Comparison of ENCODE assay signal across 17 cellular contexts in genomic region chr9:87554976-87555375, GRCh38. TPM values are rescaled to one million over a fixed set of nuclear protein-coding genes. Genes with fewer than 3 reads are reported as not detected.
DNase-seq lines count a peak whose midpoint lies in the region; ATAC-seq, FAIRE-seq and TF ChIP-seq lines count a peak whose summit lies in the region.
"Had no signal": no experiment of that assay in that cellular context is flagged by ENCODE, and none has a peak within 500 bp of the region (broad histone marks: within the 10 kb centered on the region; RNA-seq: fewer than 3 reads in every experiment).

No MANE protein-coding gene starts in this region.

- H3K27ac Mint-ChIP-seq in Calu3 (ENCODE audit: unreplicated experiment), result no peak overlapping the region
- H3K27ac Mint-ChIP-seq: activated CD8-positive, alpha-beta T cell treated with anti-CD3 and anti-CD28 coated beads, Interleukin-2, amount 10 ng/mL, durations not matched to agents 7 days and 5 days; H9; nephron progenitor cell had no signal

- in situ Hi-C loops in HepG2 (cut with HindIII; ENCODE audit: extremely low pct_ligation_motif_present, low pct_unique_long_range_greater_than_20kb), result no loop called here

- no peaks in the 10 kb centered on the region for H3K27me3 Mint-ChIP-seq in Calu3 (ENCODE audit: unreplicated experiment)

- H3K9me1 ChIP-seq in endothelial cell of umbilical vein (replicated peaks; ENCODE audit: control insufficient read depth, extremely low read depth, insufficient read depth, low read length), result no peaks in the 10 kb centered on the region

- no peak for TF ChIP-seq RAD21 in HepG2 (CRISPR knock-in tag; IDR thresholded peaks at IDR 0.05)

- no peak overlapping the region for H3K4me3 Mint-ChIP-seq in Calu3 (ENCODE audit: low read depth, unreplicated experiment)
- H3K4me3 Mint-ChIP-seq: activated CD8-positive, alpha-beta T cell treated with anti-CD3 and anti-CD28 coated beads, Interleukin-2, amount 10 ng/mL, durations not matched to agents 7 days and 5 days; H9; nephron progenitor cell had no signal

- H3K4me1 Mint-ChIP-seq in Calu3 (ENCODE audit: low read depth, unreplicated experiment), result peaks cover 30% of the 10 kb centered on the region

- TF ChIP-seq POLR2A in right lobe of liver (IDR thresholded peaks at IDR 0.05) (no peak), HepG2 (IDR thresholded peaks at IDR 0.05; ENCODE audit: insufficient read depth in 1 of 2, low read depth in 2 of 2, low read length in 2 of 2) (no peak), endothelial cell of umbilical vein (IDR thresholded peaks at IDR 0.05; ENCODE audit: low read depth, low read length) (no peak)

- no peak for DNase-seq in right lobe of liver
- DNase-seq in HepG2 (ENCODE audit: low spot score), result no peak
- DNase-seq in endothelial cell of umbilical vein (ENCODE audit: low read depth, low spot score), result no peak
- no peak for DNase-seq in midbrain (lab: John Stamatoyannopoulos, UW)
- DNase-seq in NCI-H526 (lab: John Stamatoyannopoulos, UW), result no peak
- DNase-seq in Calu3, result no peak
- no peak for DNase-seq in A172 (ENCODE audit: low spot score)
- DNase-seq: ACHN; activated CD8-positive, alpha-beta T cell treated with anti-CD3 and anti-CD28 coated beads, Interleukin-2, amount 10 ng/mL, durations not matched to agents 7 days and 5 days; EL; H9; NCI-H1105 treated with DMSO at 0.1 percent for 48 hours; NCI-H2171 treated with DMSO at 0.1 percent for 48 hours; nephron progenitor cell; stimulated activated CD4-positive, alpha-beta T cell treated with anti-CD3 and anti-CD28 coated beads, Interleukin-4, amount 100 ng/mL, for 1 hour had no signal

- H3K79me2 ChIP-seq in HepG2 (ENCODE audit: insufficient read depth, low read length), result peaks cover 6% of the 10 kb centered on the region
- H3K79me2 ChIP-seq in endothelial cell of umbilical vein (ENCODE audit: control insufficient read depth, insufficient read depth, low read length), result no peaks in the 10 kb centered on the region

- 68% methylated on average over 2 of the region's 2 CpGs for whole genome bisulfite sequencing in right lobe of liver (ENCODE audit: insufficient coverage, low coverage, low lambda C conversion rate, missing lambda C conversion rate)
- WGBS in HepG2 (ENCODE audit: low lambda C conversion rate), result 98% methylated on average over 2 of the region's 2 CpGs

- ATAC-seq in right lobe of liver, result peak; percentile 43 to 61 (median 54)
- ATAC-seq in HepG2, result no peak
- ATAC-seq: activated CD8-positive, alpha-beta T cell treated with anti-CD3 and anti-CD28 coated beads, Interleukin-2, amount 10 ng/mL, durations not matched to agents 7 days and 5 days had no signal

- H3K9ac ChIP-seq in HepG2 (ENCODE audit: insufficient read depth, low read depth, low read length) (no peak overlapping the region), endothelial cell of umbilical vein (replicated peaks; ENCODE audit: extremely low read depth, insufficient read depth, low read length) (no peak overlapping the region)

- no peak for FAIRE-seq in HepG2 (lab: Jason Lieb, UNC)
- peak; percentile 8 for FAIRE-seq in endothelial cell of umbilical vein (lab: Jason Lieb, UNC)

- no peak for TF ChIP-seq EP300 in HepG2 (IDR thresholded peaks at IDR 0.05; ENCODE audit: low read depth in 2 of 2, low read length in 2 of 2)
- no peak for TF ChIP-seq EP300 in HepG2 (CRISPR knock-in tag; IDR thresholded peaks at IDR 0.05; ENCODE audit: borderline replicate concordance)

- POLR2A ChIA-PET in HepG2 (lab: Yijun Ruan, JAX), result interaction anchor here (1.5 to 4.0 kb wide), 2 partner anchors 15 to 58 kb away, joined by 3 to 21 read pairs; no protein-coding TSS in a partner anchor
- POLR2A ChIA-PET in endothelial cell of umbilical vein (lab: Charles Lee), result no interaction called here

- intact Hi-C loops in right lobe of liver (cut with DNase I) (no loop called here), HepG2 (cut with micrococcal nuclease; ENCODE audit: unreplicated experiment) (no loop called here), endothelial cell of umbilical vein (cut with micrococcal nuclease) (no loop called here), Calu3 (cut with micrococcal nuclease; ENCODE audit: unreplicated experiment) (no loop called here)

- dilution Hi-C loops in endothelial cell of umbilical vein (cut with MboI; ENCODE audit: extremely low pct_ligation_motif_present, low sequenced_read_pairs), result no loop called here

- H3K4me2 ChIP-seq in HepG2 (ENCODE audit: low read depth, low read length) (no peak overlapping the region), endothelial cell of umbilical vein (ENCODE audit: insufficient read depth, low read length) (no peak overlapping the region)

- peaks cover 6% of the 10 kb centered on the region for H3K36me3 Mint-ChIP-seq in Calu3 (ENCODE audit: insufficient read depth, unreplicated experiment)

- 0 out of 2 replicates have a peak, but pooled peaks cover 4% of the 10 kb centered on the region for H4K20me1 ChIP-seq in HepG2 (ENCODE audit: insufficient read depth, low read length)
- no peaks in the 10 kb centered on the region for H4K20me1 ChIP-seq in endothelial cell of umbilical vein (replicated peaks; ENCODE audit: control insufficient read depth, extremely low read depth, insufficient read depth, low read length)

- H2AFZ ChIP-seq in HepG2 (ENCODE audit: low read length) (no peak overlapping the region), endothelial cell of umbilical vein (ENCODE audit: low read depth, low read length) (no peak overlapping the region)

- BruUV-seq in HepG2 (replicated peaks; lab: Mats Ljungman, UMichigan) (no TSS peak), endothelial cell of umbilical vein (replicated peaks; lab: Mats Ljungman, UMichigan) (no TSS peak), Calu3 (replicated peaks; lab: Mats Ljungman, UMichigan) (no TSS peak)

- CTCF ChIA-PET in HepG2 (lab: Yijun Ruan, JAX; ENCODE audit: low intra/inter-chr PET ratio, low total read pairs) (no interaction called here), endothelial cell of umbilical vein (lab: Charles Lee) (interaction anchor here (1.1 to 4.6 kb wide), 4 partner anchors 9 to 16 kb away, joined by 3 to 13 read pairs (median 8); no protein-coding TSS in a partner anchor), Calu3 (lab: Charles Lee) (no interaction called here)

- no peaks in the 10 kb centered on the region for H3K9me3 ChIP-seq in right lobe of liver
- H3K9me3 ChIP-seq in HepG2 (ENCODE audit: low read length), result no peaks in the 10 kb centered on the region
- H3K9me3 ChIP-seq in endothelial cell of umbilical vein (replicated peaks; ENCODE audit: control insufficient read depth, insufficient read depth, low read length), result no peaks in the 10 kb centered on the region
- no peaks in the 10 kb centered on the region for H3K9me3 ChIP-seq in muscle layer of duodenum (ENCODE audit: control insufficient read depth in 1 of 2, low read length in 2 of 2)

- H3K27ac ChIP-seq in right lobe of liver, result peak overlapping the region in 2 of 3 donors; percentile 13 to 39
- no peak overlapping the region for H3K27ac ChIP-seq in HepG2 (ENCODE audit: extremely low read length, insufficient read depth, low read length)
- H3K27ac ChIP-seq in endothelial cell of umbilical vein (ENCODE audit: insufficient read depth, low read depth, low read length), result no peak overlapping the region
- peak overlapping the region; percentile 72 for H3K27ac ChIP-seq in muscle layer of duodenum (ENCODE audit: low read length)
- H3K27ac ChIP-seq: VCaP had no signal

- H3K27me3 ChIP-seq in right lobe of liver, result no peaks in the 10 kb centered on the region
- H3K27me3 ChIP-seq in HepG2 (ENCODE audit: control insufficient read depth in 1 of 2, insufficient read depth in 2 of 2, low read length in 2 of 2), result no peaks in the 10 kb centered on the region
- H3K27me3 ChIP-seq in endothelial cell of umbilical vein (ENCODE audit: control insufficient read depth in 2 of 2, insufficient read depth in 2 of 2, low read length in 2 of 2), result no peaks in the 10 kb centered on the region
- H3K27me3 ChIP-seq in muscle layer of duodenum (ENCODE audit: low read depth, low read length), result no peaks in the 10 kb centered on the region

- no peaks in the 10 kb centered on the region for H3K9me3 Mint-ChIP-seq in Calu3 (ENCODE audit: low read depth, unreplicated experiment)
- H3K9me3 Mint-ChIP-seq: H9, nephron progenitor cell had no signal

- H3K4me1 ChIP-seq in right lobe of liver (peaks cover 0 to 15% (median 0%) of the 10 kb centered on the region in 4 donors), HepG2 (ENCODE audit: insufficient read depth, low read length) (peaks cover 6% of the 10 kb centered on the region; the same call in 1 of the 2 replicates), endothelial cell of umbilical vein (ENCODE audit: control insufficient read depth, extremely low read depth, insufficient read depth, low read length) (no peaks in the 10 kb centered on the region), muscle layer of duodenum (ENCODE audit: control insufficient read depth in 1 of 2, insufficient read depth in 2 of 2, low read length in 2 of 2) (peaks cover 16 to 46% of the 10 kb centered on the region in 2 donors)

- TF ChIP-seq CTCF in right lobe of liver (IDR thresholded peaks at IDR 0.05) (no peak), HepG2 (CRISPR knock-in tag; IDR thresholded peaks at IDR 0.05) (no peak), endothelial cell of umbilical vein (IDR thresholded peaks at IDR 0.05; ENCODE audit: extremely low read depth in 1 of 2, insufficient read depth in 1 of 2, low read depth in 1 of 2, low read length in 2 of 2) (no peak), Calu3 (IDR thresholded peaks at IDR 0.05; ENCODE audit: unreplicated experiment) (no peak)

- no peak overlapping the region for H3K4me3 ChIP-seq in right lobe of liver
- no peak overlapping the region for H3K4me3 ChIP-seq in HepG2 (replicated peaks in 1 of 3; ENCODE audit: insufficient read depth in 1 of 3, low read depth in 2 of 3, low read length in 3 of 3)
- H3K4me3 ChIP-seq in endothelial cell of umbilical vein (replicated peaks in 1 of 3; ENCODE audit: insufficient read depth in 1 of 3, low read depth in 1 of 3, low read length in 3 of 3), result no peak overlapping the region
- H3K4me3 ChIP-seq in muscle layer of duodenum (ENCODE audit: low read depth in 1 of 2, low read length in 2 of 2), result no peak overlapping the region

- H3K36me3 ChIP-seq in right lobe of liver (no peaks in the 10 kb centered on the region), HepG2 (replicated peaks in 1 of 2; ENCODE audit: control insufficient read depth in 1 of 2, insufficient read depth in 2 of 2, low read length in 2 of 2) (peaks cover 0 to 3% of the 10 kb centered on the region in 2 experiments; a peak in 2 of 5 replicates), endothelial cell of umbilical vein (ENCODE audit: control insufficient read depth in 2 of 2, extremely low read depth in 1 of 2, insufficient read depth in 2 of 2, low read length in 2 of 2) (peaks cover 0 to 5% of the 10 kb centered on the region in 2 experiments), muscle layer of duodenum (ENCODE audit: control insufficient read depth in 1 of 2, insufficient read depth in 2 of 2, low read length in 2 of 2) (no peaks in the 10 kb centered on the region)

RNA-seq across cellular contexts. Expression of gene DAPK1, which starts 57.3 kb away (rescaled TPM):
- total RNA-seq in right lobe of liver (10 to 100 TPM; 17.4 to 55.0 (median 33.9) TPM), HepG2 (2016; rRNA removed; fragmentation: Illumina TruSeq; extraction: Trizol) (34.0 and 35.9 TPM in 2 replicates), endothelial cell of umbilical vein (93.4 and 119 TPM in 2 replicates), Calu3 (2022) (133 and 166 TPM in 2 replicates)
- 9.8 and 10.3 TPM in 2 replicates for total RNA-seq in HepG2 (2016; cell fraction: cytosol; rRNA removed; fragmentation: Illumina TruSeq; extraction: Trizol; ENCODE audit: low read depth)
- total RNA-seq in HepG2 (2016; cell fraction: insoluble cytoplasmic fraction; rRNA removed; fragmentation: Illumina TruSeq; extraction: Trizol), result 31.5 and 34.0 TPM in 2 replicates
- total RNA-seq in HepG2 (2016; cell fraction: membrane; rRNA removed; fragmentation: Illumina TruSeq; extraction: Trizol), result 20.5 and 22.7 TPM in 2 replicates
- total RNA-seq in HepG2 (2016; cell fraction: nucleus; rRNA removed; fragmentation: Illumina TruSeq; extraction: Trizol), result 55.4 and 57.3 TPM in 2 replicates
- polyA plus RNA-seq in HepG2 (2011; rRNA removed) (29.7 and 35.7 TPM in 2 replicates), endothelial cell of umbilical vein (56.7 and 58.9 TPM in 2 replicates)
- polyA plus RNA-seq in HepG2 (2011; cell fraction: cytosol; rRNA removed), result 13.7 and 17.4 TPM in 2 replicates
- 118 and 123 TPM in 2 replicates for polyA plus RNA-seq in HepG2 (2011; cell fraction: nucleus; rRNA removed)
- 22.5 and 22.9 TPM in 2 replicates for polyA plus RNA-seq in HepG2 (2012)
- polyA plus RNA-seq in HepG2 (2016; cell fraction: cytosol; fragmentation: Illumina TruSeq; extraction: Trizol; ENCODE audit: low read depth), result 2.1 and 3.1 TPM in 2 replicates
- 22.5 and 24.6 TPM in 2 replicates for polyA plus RNA-seq in HepG2 (2016; cell fraction: insoluble cytoplasmic fraction; fragmentation: Illumina TruSeq; extraction: Trizol; ENCODE audit: low read depth)
- 6.5 and 7.3 TPM in 2 replicates for polyA plus RNA-seq in HepG2 (2016; cell fraction: membrane; fragmentation: Illumina TruSeq; extraction: Trizol; ENCODE audit: low read depth)
- polyA plus RNA-seq in HepG2 (2016; cell fraction: nucleus; fragmentation: Illumina TruSeq; extraction: Trizol; ENCODE audit: insufficient read depth, low read depth), result 54.2 and 58.8 TPM in 2 replicates
- polyA minus RNA-seq in HepG2 (2011; rRNA and poly(A)+ RNA removed; ENCODE audit: low replicate concordance), result 25.2 and 80.2 TPM in 2 replicates
- polyA minus RNA-seq in HepG2 (2011; cell fraction: cytosol; rRNA and poly(A)+ RNA removed), result 15.7 and 16.1 TPM in 2 replicates
- polyA minus RNA-seq in HepG2 (2011; cell fraction: nucleus; rRNA and poly(A)+ RNA removed), result 128 and 136 TPM in 2 replicates
- polyA plus RNA-seq in endothelial cell of umbilical vein (2011; cell fraction: cytosol; rRNA removed), result 49.4 and 50.2 TPM in 2 replicates
- 207 and 208 TPM in 2 replicates for polyA plus RNA-seq in endothelial cell of umbilical vein (2011; cell fraction: nucleus; rRNA removed)
- polyA plus RNA-seq in endothelial cell of umbilical vein (2012), result 43.2 and 48.0 TPM in 2 replicates
- polyA minus RNA-seq in endothelial cell of umbilical vein, result 214 and 217 TPM in 2 replicates
- polyA minus RNA-seq in endothelial cell of umbilical vein (2011; cell fraction: cytosol; rRNA and poly(A)+ RNA removed), result 3.2 TPM
- polyA minus RNA-seq in endothelial cell of umbilical vein (2011; cell fraction: nucleus; rRNA and poly(A)+ RNA removed), result 218 and 257 TPM in 2 replicates
- 17.7 and 25.5 TPM in 2 replicates for total RNA-seq in A172 (2014; rRNA removed; shearing (Covaris generic))

Comparison
In these comparisons a context has a peak if more than half of its experiments do, and no peak if none do; other contexts are left out.
1. H3K27ac ChIP-seq: peak in right lobe of liver (2 of 3) and muscle layer of duodenum (single experiment); none in HepG2 (single experiment) and endothelial cell of umbilical vein (single experiment).